Comparison of ENCODE assay signal across 14 cellular contexts in the genomic region with DNA sequence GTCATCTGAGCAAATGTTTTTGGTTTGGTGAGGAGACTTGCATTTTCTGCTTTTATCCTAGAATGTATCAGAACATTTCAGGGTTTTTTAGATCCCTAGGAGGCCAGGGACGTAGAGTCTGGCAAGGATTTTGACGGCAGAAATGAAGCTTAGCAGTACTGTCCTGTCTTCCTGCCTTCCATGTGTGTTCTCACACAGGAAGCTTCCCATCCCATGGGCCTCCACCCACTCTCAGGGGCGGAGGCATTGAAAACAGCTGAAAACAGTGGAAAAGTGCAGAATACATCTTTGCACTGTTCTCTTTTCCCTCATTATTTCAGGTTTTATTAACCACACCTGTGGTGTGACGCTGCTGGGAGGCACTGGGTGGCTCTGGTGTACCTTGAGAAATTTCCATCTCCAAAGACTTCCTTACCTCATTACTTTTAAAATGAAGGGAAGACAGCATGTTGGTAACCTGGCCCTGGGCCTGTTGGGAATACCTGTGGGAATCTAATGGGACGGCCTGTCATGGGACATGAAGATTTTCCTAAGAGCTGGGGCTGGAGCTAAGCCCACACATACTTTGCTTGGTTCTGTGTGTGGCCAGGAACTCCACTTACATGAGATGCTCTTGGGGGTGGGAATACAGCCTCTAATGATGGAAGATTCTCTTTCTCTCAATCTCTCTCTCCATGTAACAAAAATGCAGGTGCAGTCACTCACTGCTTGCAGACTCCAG. TPM values are rescaled to one million over a fixed set of nuclear protein-coding genes. Genes with fewer than 3 reads are reported as not detected.
A peak's percentile ranks its signal among the peaks of the same experiment; 100 is the strongest.
DNase-seq lines count a peak whose midpoint lies in the region; ATAC-seq and TF ChIP-seq lines count a peak whose summit lies in the region.
"Had no signal": no experiment of that assay in that cellular context is flagged by ENCODE, and none has a peak within 500 bp of the region (broad histone marks: within the 10 kb centered on the region; RNA-seq: fewer than 3 reads in every experiment).

No MANE protein-coding gene starts in this region.

- H3K9me3 ChIP-seq in heart left ventricle (no peaks in the 10 kb centered on the region), WERI-Rb-1 (ENCODE audit: severe bottlenecking) (no peaks in the 10 kb centered on the region), Peyer's patch (no peaks in the 10 kb centered on the region)
- H3K9me3 ChIP-seq: right lobe of liver had no signal

- intact Hi-C loops in heart left ventricle (cut with DNase I) = no loop called here
- intact Hi-C loops in cardiac septum (cut with DNase I) = no loop called here

- no peak overlapping the region for H3K4me3 ChIP-seq in heart left ventricle
- H3K4me3 ChIP-seq in WERI-Rb-1 (ENCODE audit: low read depth, low read length) = no peak overlapping the region
- no peak overlapping the region for H3K4me3 ChIP-seq in Peyer's patch
- H3K4me3 ChIP-seq: right lobe of liver had no signal

- ATAC-seq in heart left ventricle (peak in 3 of 4 donors; percentile 37 to 76 (median 68)), HG02884 (IDR thresholded peaks at IDR 0.05; ENCODE audit: unreplicated experiment) (no peak)
- ATAC-seq: right lobe of liver had no signal

- H3K27me3 ChIP-seq in heart left ventricle = no peaks in the 10 kb centered on the region
- no peaks in the 10 kb centered on the region for H3K27me3 ChIP-seq in WERI-Rb-1 (ENCODE audit: insufficient read depth, low read depth, severe bottlenecking)
- no peaks in the 10 kb centered on the region for H3K27me3 ChIP-seq in Peyer's patch
- H3K27me3 ChIP-seq: right lobe of liver had no signal

- H3K27ac ChIP-seq in heart left ventricle (peak overlapping the region in 5 of 12 donors; percentile 6 to 66 (median 36)), WERI-Rb-1 (peak overlapping the region; percentile 73), Peyer's patch (no peak overlapping the region)
- H3K27ac ChIP-seq: right lobe of liver had no signal

- no peak for TF ChIP-seq POLR2A in heart left ventricle (IDR thresholded peaks at IDR 0.05)
- TF ChIP-seq POLR2A in Peyer's patch (IDR thresholded peaks at IDR 0.05) = no peak

- H3K4me1 ChIP-seq in heart left ventricle (peaks cover 0 to 10% (median 0%) of the 10 kb centered on the region in 12 donors), Peyer's patch (no peaks in the 10 kb centered on the region)
- H3K4me1 ChIP-seq: right lobe of liver had no signal

- peaks cover 0 to 3% (median 0%) of the 10 kb centered on the region in 9 donors for H3K36me3 ChIP-seq in heart left ventricle
- no peaks in the 10 kb centered on the region for H3K36me3 ChIP-seq in WERI-Rb-1
- no peaks in the 10 kb centered on the region for H3K36me3 ChIP-seq in Peyer's patch
- H3K36me3 ChIP-seq: right lobe of liver had no signal

- DNase-seq in heart left ventricle (peak in 1 of 5 donors; percentile 36), cardiac septum (ENCODE audit: low spot score) (no peak), WERI-Rb-1 (no peak), glomerular visceral epithelial cell (ENCODE audit: extremely low spot score) (peak; percentile 21), T-helper 9 cell (no peak), Peyer's patch (no peak)
- no peak for DNase-seq in stimulated activated CD4-positive, alpha-beta T cell treated with anti-CD3 and anti-CD28 coated beads, Interleukin-4, amount 100 ng/mL, for 24 hours
- DNase-seq: activated CD8-positive, alpha-beta memory T cell treated with anti-CD3 and anti-CD28 coated beads, Interleukin-2, amount 50 U/mL, for 48 hours; DND-41; MM.1S; SIG-M5 had no signal

- WGBS in heart left ventricle, 4 donors = 51 to 66% (median 56%) methylated on average over 5 of the region's 5 CpGs

- TF ChIP-seq CTCF in heart left ventricle (IDR thresholded peaks at IDR 0.05) (no peak), WERI-Rb-1 (IDR thresholded peaks at IDR 0.05; ENCODE audit: low read depth, low read length) (peak; percentile 52), Peyer's patch (IDR thresholded peaks at IDR 0.05) (no peak)

RNA-seq across cellular contexts. Expression of gene PCARE, which starts 20.5 kb away (rescaled TPM):
- total RNA-seq in heart left ventricle = 1 to 10 TPM in 4 of 9 donors, under 1 TPM in 5; 0.61 to 2.4 (median 0.87) TPM
- polyA plus RNA-seq in heart left ventricle = 1 to 10 TPM in 1 of 2 donors, under 1 TPM in 1; 0.10 to 1.6 TPM
- total RNA-seq in cardiac septum = 0.11 TPM
- total RNA-seq in Peyer's patch = not detected
- total RNA-seq: right lobe of liver had no signal
- polyA plus RNA-seq: AG04450 had no signal
